In the genomic region with DNA sequence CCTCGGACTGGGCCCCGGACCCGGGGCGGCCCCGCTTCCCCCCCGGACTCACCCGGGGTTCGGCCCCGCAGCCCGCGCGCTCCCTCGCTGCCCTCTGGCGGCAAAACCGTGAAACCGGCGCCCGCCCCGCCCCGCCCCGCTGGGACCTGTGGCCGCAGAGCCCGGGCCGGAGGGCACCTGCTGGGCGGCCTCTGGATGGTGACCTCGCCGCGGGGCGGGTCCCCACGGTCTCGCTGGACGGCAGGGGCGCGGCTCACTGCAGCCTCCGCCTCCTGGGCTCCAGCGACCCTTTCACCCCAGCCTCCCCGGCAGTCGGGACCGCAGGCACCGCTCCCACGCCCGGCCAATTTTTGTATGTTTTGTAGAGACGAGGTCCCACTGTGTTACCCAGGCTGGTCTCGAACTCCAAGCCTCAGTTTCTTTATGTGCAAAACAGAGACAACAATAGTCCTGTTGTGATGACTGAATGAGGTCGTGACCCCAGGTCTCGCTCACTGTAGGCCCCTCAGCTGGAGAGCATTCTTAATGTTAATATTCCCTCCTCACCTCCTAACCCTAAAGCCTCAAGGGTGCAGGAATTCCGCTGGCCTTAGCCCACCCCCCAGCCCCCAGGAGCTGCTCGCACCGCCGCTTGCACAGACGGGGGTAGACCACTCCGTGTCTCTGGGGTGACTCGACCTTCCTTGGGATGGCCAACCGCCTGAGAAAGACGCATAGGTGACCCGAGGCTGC, we compare ENCODE assay signal across 8 cellular contexts. TPM values are rescaled to one million over a fixed set of nuclear protein-coding genes. Genes with fewer than 3 reads are reported as not detected.
DNase-seq lines count a peak whose midpoint lies in the region; ATAC-seq and TF ChIP-seq lines count a peak whose summit lies in the region.

No MANE protein-coding gene starts in this region.

- H3K36me3 ChIP-seq in Loucy (ENCODE audit: insufficient read depth, low read length): no peaks in the 10 kb centered on the region

- H3K9me3 ChIP-seq in Loucy (ENCODE audit: insufficient read depth, low read depth, low read length): no peaks in the 10 kb centered on the region

- no peaks in the 10 kb centered on the region for H4K20me1 ChIP-seq in Loucy (ENCODE audit: insufficient read depth, low read length, poor library complexity, severe bottlenecking)

- no peak overlapping the region for H2AFZ ChIP-seq in Loucy (ENCODE audit: low read length)

- H3K9ac ChIP-seq in Loucy (ENCODE audit: low read depth, low read length, poor library complexity, severe bottlenecking): no peak overlapping the region

- peaks cover 3% of the 10 kb centered on the region for H3K36me3 Mint-ChIP-seq in activated CD4-positive, alpha-beta T cell treated with anti-CD3 and anti-CD28 coated beads, Interleukin-2, amount 10 ng/mL, durations not matched to agents 24 days and 14 days (ENCODE audit: low read depth)

- ATAC-seq in HG02938 (IDR thresholded peaks at IDR 0.05; ENCODE audit: unreplicated experiment): no peak

- H3K4me3 ChIP-seq in Loucy (ENCODE audit: low read length, poor library complexity, severe bottlenecking): peak overlapping the region; percentile 23

- intact Hi-C loops in activated CD4-positive, alpha-beta T cell treated with anti-CD3 and anti-CD28 coated beads, Interleukin-2, amount 10 ng/mL, durations not matched to agents 24 days and 14 days (cut with micrococcal nuclease): loop anchor here (2.0 kb wide), 1 partner anchor 244 kb away; no protein-coding TSS in a partner anchor

- DNase-seq in SIG-M5 treated with dmso at 0.1 percent for 504 hours (lab: John Stamatoyannopoulos, UW; ENCODE audit: unreplicated experiment) (peak; percentile 25), SIG-M5 (lab: John Stamatoyannopoulos, UW) (no peak), dedifferentiated amniotic fluid mesenchymal stem cell (ENCODE audit: extremely low spot score) (peak; percentile 23), lung microvascular endothelial cell (ENCODE audit: low read depth in 2 of 2) (peak; percentile 47 to 64)
- peak; percentile 90 for DNase-seq in activated CD4-positive, alpha-beta T cell treated with anti-CD3 and anti-CD28 coated beads, Interleukin-2, amount 10 ng/mL, durations not matched to agents 24 days and 14 days
- peak; percentile 31 to 35 for DNase-seq in stimulated activated CD8-positive, alpha-beta memory T cell treated with anti-CD3 and anti-CD28 coated beads, Interleukin-15, amount 100 ng/mL, for 4 hours (ENCODE audit: low read depth in 2 of 2)

- peaks cover 7% of the 10 kb centered on the region for H3K4me1 ChIP-seq in Loucy (ENCODE audit: insufficient read depth, low read length, poor library complexity, severe bottlenecking)

- H3K27ac Mint-ChIP-seq in activated CD4-positive, alpha-beta T cell treated with anti-CD3 and anti-CD28 coated beads, Interleukin-2, amount 10 ng/mL, durations not matched to agents 24 days and 14 days: no peak overlapping the region

- peak overlapping the region; percentile 38 for H3K4me2 ChIP-seq in Loucy (ENCODE audit: low read depth, low read length, poor library complexity, severe bottlenecking)

- peak overlapping the region; percentile 81 for H3K4me3 Mint-ChIP-seq in activated CD4-positive, alpha-beta T cell treated with anti-CD3 and anti-CD28 coated beads, Interleukin-2, amount 10 ng/mL, durations not matched to agents 24 days and 14 days

- peak; percentile 46 for TF ChIP-seq CTCF in Loucy (conservative IDR thresholded peaks at IDR 0.05; ENCODE audit: low read length)

- no peaks in the 10 kb centered on the region for H3K9me2 ChIP-seq in Loucy (replicated peaks; ENCODE audit: low read depth, low read length)

- H3K27me3 ChIP-seq in Loucy (ENCODE audit: insufficient read depth, low read length, poor library complexity, severe bottlenecking): no peaks in the 10 kb centered on the region

- peaks cover 4% of the 10 kb centered on the region for H3K9me3 Mint-ChIP-seq in activated CD4-positive, alpha-beta T cell treated with anti-CD3 and anti-CD28 coated beads, Interleukin-2, amount 10 ng/mL, durations not matched to agents 24 days and 14 days

- H3K4me1 Mint-ChIP-seq in activated CD4-positive, alpha-beta T cell treated with anti-CD3 and anti-CD28 coated beads, Interleukin-2, amount 10 ng/mL, durations not matched to agents 24 days and 14 days: peaks cover 13% of the 10 kb centered on the region

- no peaks in the 10 kb centered on the region for H3F3A ChIP-seq in Loucy (ENCODE audit: low read depth)

- peaks cover 35% of the 10 kb centered on the region for H3K27me3 Mint-ChIP-seq in activated CD4-positive, alpha-beta T cell treated with anti-CD3 and anti-CD28 coated beads, Interleukin-2, amount 10 ng/mL, durations not matched to agents 24 days and 14 days

- H3K79me2 ChIP-seq in Loucy (ENCODE audit: insufficient read depth, low read length): no peaks in the 10 kb centered on the region

RNA-seq across cellular contexts. Expression of gene RPH3AL, which starts 33.7 kb away (rescaled TPM):
- 2.5 and 3.7 TPM in 2 replicates for total RNA-seq in activated CD4-positive, alpha-beta T cell treated with anti-CD3 and anti-CD28 coated beads, Interleukin-2, amount 10 ng/mL, durations not matched to agents 24 days and 14 days
- total RNA-seq in lung microvascular endothelial cell: 8.9 and 22.2 TPM in 2 replicates

RNA-seq across cellular contexts. Expression of gene RFLNB, which starts 59.4 kb away (rescaled TPM):
- 91.3 and 93.4 TPM in 2 replicates for total RNA-seq in activated CD4-positive, alpha-beta T cell treated with anti-CD3 and anti-CD28 coated beads, Interleukin-2, amount 10 ng/mL, durations not matched to agents 24 days and 14 days
- total RNA-seq in lung microvascular endothelial cell: 10.7 and 17.2 TPM in 2 replicates
